In genomic region chrX:6708676-6709075, GRCh38 we compare ENCODE assay signal across 23 cellular contexts.
A peak's percentile ranks its signal among the peaks of the same experiment; 100 is the strongest.
DNase-seq lines count a peak whose midpoint lies in the region; ATAC-seq, FAIRE-seq and TF ChIP-seq lines count a peak whose summit lies in the region.
"Had no signal": no experiment of that assay in that cellular context is flagged by ENCODE, and none has a peak within 500 bp of the region (broad histone marks: within the 10 kb centered on the region; RNA-seq: fewer than 3 reads in every experiment).

No MANE protein-coding gene starts in this region.

- WGBS in HUES64 = 87% methylated on average over 3 of the region's 3 CpGs

- DNase-seq in COLO829 (ENCODE audit: low spot score) = peak; percentile 1
- DNase-seq in bronchial epithelial cell (ENCODE audit: low read depth) = peak; percentile 21
- peak; percentile 32 for DNase-seq in keratinocyte (ENCODE audit: low read depth, low spot score)
- DNase-seq in NOMO-1 (lab: John Stamatoyannopoulos, UW; ENCODE audit: unreplicated experiment in 2 of 2) = no peak
- DNase-seq in ascending aorta (ENCODE audit: low spot score in 2 of 2) = no peak
- DNase-seq: 8988T; Calu3; CD8-positive, alpha-beta T cell; GDM1; HFFc6; MV-4-11; NCI-H1694 treated with DMSO at 0.1 percent for 48 hours; NCI-H2081 treated with DMSO at 0.1 percent for 48 hours; NCI-H2171 treated with DMSO at 0.1 percent for 48 hours; NCI-H526; OCI-M1; Right ventricle myocardium superior had no signal

- no peak overlapping the region for H2AFZ ChIP-seq in keratinocyte (ENCODE audit: control insufficient read depth, low read length)

- intact Hi-C loops in ascending aorta (cut with DNase I) = no loop called here

- TF ChIP-seq CTCF in bronchial epithelial cell (IDR thresholded peaks at IDR 0.05; ENCODE audit: insufficient read depth, low read length, severe bottlenecking) (no peak), keratinocyte (optimal IDR thresholded peaks at IDR 0.05 in 1 of 3, IDR thresholded peaks at IDR 0.05 in 1 of 3, conservative IDR thresholded peaks at IDR 0.05 in 1 of 3; ENCODE audit: extremely low read depth in 1 of 3, insufficient read depth in 2 of 3, low read length in 3 of 3) (no peak), ascending aorta (IDR thresholded peaks at IDR 0.05) (no peak)

- ATAC-seq in GM18511 (IDR thresholded peaks at IDR 0.05; ENCODE audit: unreplicated experiment) = no peak
- no peak for ATAC-seq in HG02623 (IDR thresholded peaks at IDR 0.05; ENCODE audit: unreplicated experiment)
- ATAC-seq: CD8-positive, alpha-beta T cell had no signal

- dilution Hi-C loops in keratinocyte (cut with MboI; ENCODE audit: extremely low pct_ligation_motif_present, low sequenced_read_pairs) = no loop called here

- H3K9ac ChIP-seq in HUES64 (ENCODE audit: low read depth, low read length) (no peak overlapping the region), keratinocyte (ENCODE audit: control insufficient read depth, extremely low read depth, insufficient read depth, low read length) (no peak overlapping the region)
- H3K9ac ChIP-seq: BLaER1 treated with 17β-estradiol and CSF1 and Interleukin-3, amounts not matched to agents 10 nM and 100 nM had no signal

- no peaks in the 10 kb centered on the region for H3K36me3 ChIP-seq in HUES64 (ENCODE audit: insufficient read depth, low read length)
- no peaks in the 10 kb centered on the region for H3K36me3 ChIP-seq in bronchial epithelial cell (ENCODE audit: control insufficient read depth, insufficient read depth, low read length)
- no peaks in the 10 kb centered on the region for H3K36me3 ChIP-seq in keratinocyte (ENCODE audit: control insufficient read depth in 2 of 2, extremely low read depth in 1 of 2, insufficient read depth in 2 of 2, low read length in 2 of 2)
- no peaks in the 10 kb centered on the region for H3K36me3 ChIP-seq in ascending aorta
- H3K36me3 ChIP-seq: BLaER1 treated with 17β-estradiol and CSF1 and Interleukin-3, amounts not matched to agents 10 nM and 100 nM had no signal

- H3K27ac ChIP-seq in HUES64 (ENCODE audit: low read depth, low read length) (peak overlapping the region; percentile 77; the same call in 1 of the 2 replicates), keratinocyte (ENCODE audit: control insufficient read depth, insufficient read depth, low read length) (no peak overlapping the region), ascending aorta (no peak overlapping the region)
- H3K27ac ChIP-seq: BLaER1 treated with 17β-estradiol and CSF1 and Interleukin-3, amounts not matched to agents 10 nM and 100 nM; SK-N-MC had no signal

- H3K4me2 ChIP-seq in keratinocyte (ENCODE audit: control insufficient read depth, extremely low read depth, insufficient read depth, low read depth, low read length) = peak overlapping the region; percentile 50
- H3K4me2 ChIP-seq: BLaER1 treated with 17β-estradiol and CSF1 and Interleukin-3, amounts not matched to agents 10 nM and 100 nM had no signal

- no peaks in the 10 kb centered on the region for H3K27me3 ChIP-seq in HUES64 (ENCODE audit: insufficient read depth, low read length)
- H3K27me3 ChIP-seq in bronchial epithelial cell (ENCODE audit: control insufficient read depth, insufficient read depth, low read length) = no peaks in the 10 kb centered on the region
- H3K27me3 ChIP-seq in keratinocyte (ENCODE audit: control insufficient read depth, extremely low read depth, insufficient read depth, low read length) = no peaks in the 10 kb centered on the region
- no peaks in the 10 kb centered on the region for H3K27me3 ChIP-seq in ascending aorta
- H3K27me3 ChIP-seq: BLaER1 treated with 17β-estradiol and CSF1 and Interleukin-3, amounts not matched to agents 10 nM and 100 nM had no signal

- H3K9me3 ChIP-seq in HUES64 (ENCODE audit: insufficient read depth, low read depth, low read length) (peaks cover 12% of the 10 kb centered on the region; the same call in 1 of the 2 replicates), keratinocyte (ENCODE audit: control insufficient read depth, low read depth, low read length) (no peaks in the 10 kb centered on the region), ascending aorta (no peaks in the 10 kb centered on the region)
- H3K9me3 ChIP-seq: BLaER1 treated with 17β-estradiol and CSF1 and Interleukin-3, amounts not matched to agents 10 nM and 100 nM had no signal

- H3K79me2 ChIP-seq in keratinocyte (ENCODE audit: control insufficient read depth, insufficient read depth, low read length) = no peaks in the 10 kb centered on the region

- H3K4me1 ChIP-seq in HUES64 (ENCODE audit: insufficient read depth, low read length) = peaks cover 11% of the 10 kb centered on the region; the same call in 1 of the 2 replicates
- peaks cover 14% of the 10 kb centered on the region for H3K4me1 ChIP-seq in keratinocyte (ENCODE audit: control insufficient read depth, extremely low read depth, insufficient read depth, low read length)
- no peaks in the 10 kb centered on the region for H3K4me1 ChIP-seq in ascending aorta
- H3K4me1 ChIP-seq: BLaER1 treated with 17β-estradiol and CSF1 and Interleukin-3, amounts not matched to agents 10 nM and 100 nM had no signal

- H3K9me1 ChIP-seq in keratinocyte (ENCODE audit: control insufficient read depth, extremely low read depth, insufficient read depth, low read length) = no peaks in the 10 kb centered on the region

- H3K4me3 ChIP-seq in HUES64 (ENCODE audit: low read length) = no peak overlapping the region
- no peak overlapping the region for H3K4me3 ChIP-seq in bronchial epithelial cell (ENCODE audit: low read depth, low read length)
- no peak overlapping the region for H3K4me3 ChIP-seq in keratinocyte (ENCODE audit: control insufficient read depth in 2 of 3, extremely low read depth in 1 of 3, insufficient read depth in 2 of 3, low read depth in 1 of 3, low read length in 3 of 3)
- H3K4me3 ChIP-seq in ascending aorta = no peak overlapping the region
- H3K4me3 ChIP-seq: BLaER1 treated with 17β-estradiol and CSF1 and Interleukin-3, amounts not matched to agents 10 nM and 100 nM; SK-N-MC had no signal

- FAIRE-seq in bronchial epithelial cell (lab: Jason Lieb, UNC) (peak; percentile 52), keratinocyte (lab: Jason Lieb, UNC) (peak; percentile 87)
- FAIRE-seq: HTR-8/SVneo had no signal

- no peaks in the 10 kb centered on the region for H4K20me1 ChIP-seq in keratinocyte (ENCODE audit: control insufficient read depth, extremely low read depth, insufficient read depth, low read length)
- H4K20me1 ChIP-seq: BLaER1 treated with 17β-estradiol and CSF1 and Interleukin-3, amounts not matched to agents 10 nM and 100 nM had no signal

Comparison
In these comparisons a context has a peak if more than half of its experiments do, and no peak if none do; other contexts are left out.
1. DNase-seq: peak in COLO829 (single experiment), bronchial epithelial cell (single experiment) and keratinocyte (single experiment); none in NOMO-1 (0 of 2) and ascending aorta (0 of 2).